Comparison of ENCODE assay signal across 8 cellular contexts in genomic region chr19:50461066-50461875, GRCh38. TPM values are rescaled to one million over a fixed set of nuclear protein-coding genes. Genes with fewer than 3 reads are reported as not detected.
DNase-seq lines count a peak whose midpoint lies in the region; FAIRE-seq and TF ChIP-seq lines count a peak whose summit lies in the region.

No MANE protein-coding gene starts in this region.

- peak in 2 of 3 experiments; percentile 55 to 62 for TF ChIP-seq CTCF in vagina (IDR thresholded peaks at IDR 0.05)

- no peak for TF ChIP-seq POLR2A in vagina (IDR thresholded peaks at IDR 0.05)

- no peaks in the 10 kb centered on the region for H3K36me3 ChIP-seq in vagina

- FAIRE-seq in RCC 7860 (lab: Jason Lieb, UNC): no peak
- FAIRE-seq in frontal cortex (lab: Jason Lieb, UNC): no peak

- no peak overlapping the region for H3K27ac ChIP-seq in vagina

- no peaks in the 10 kb centered on the region for H3K9me3 ChIP-seq in vagina

- H3K4me1 ChIP-seq in vagina: no peaks in the 10 kb centered on the region

- DNase-seq in NCI-H1417 (lab: John Stamatoyannopoulos, UW) (peak; percentile 54 to 87 (median 71)), NCI-H1417 treated with DMSO at 0.1 percent for 48 hours (lab: John Stamatoyannopoulos, UW) (no peak), RCC 7860 (ENCODE audit: low spot score) (peak; percentile 59), frontal cortex (ENCODE audit: low spot score in 2 of 2) (peak; percentile 84 to 89), posterior cingulate gyrus (peak in 9 of 10 donors; percentile 43 to 93 (median 58)), vagina (ENCODE audit: extremely low spot score in 2 of 2) (no peak)
- DNase-seq in Jurkat, Clone E6-1 (ENCODE audit: low read depth, low spot score): peak; percentile 43
- DNase-seq in activated effector memory CD4-positive, alpha-beta T cell treated with Interleukin-2 at 50 U/mL for 16 hours: peak; percentile 25

- H3K27me3 ChIP-seq in vagina: no peaks in the 10 kb centered on the region

- intact Hi-C loops in posterior cingulate gyrus (cut with DNase I): loop anchor here (1.0 kb wide), 1 partner anchor 93 kb away; no protein-coding TSS in a partner anchor
- intact Hi-C loops in vagina (cut with DNase I): no loop called here

- no peak overlapping the region for H3K4me3 ChIP-seq in Jurkat, Clone E6-1 (ENCODE audit: low read length)
- H3K4me3 ChIP-seq in vagina: no peak overlapping the region

RNA-seq across cellular contexts. Expression of gene EMC10, which starts 15.0 kb away (rescaled TPM):
- 56.6 TPM for polyA plus RNA-seq in Jurkat, Clone E6-1 (2012; ENCODE audit: insufficient read depth, insufficient read length)
- total RNA-seq in frontal cortex: 53.4 TPM
- 33.1 TPM for total RNA-seq in vagina

RNA-seq across cellular contexts. Expression of gene GARIN5A, which starts 15.4 kb away (rescaled TPM):
- 1.1 TPM for polyA plus RNA-seq in Jurkat, Clone E6-1 (2012; ENCODE audit: insufficient read depth, insufficient read length)
- total RNA-seq in frontal cortex (2.0 TPM), vagina (not detected)

RNA-seq across cellular contexts. Expression of gene MYBPC2, which starts 28.6 kb away (rescaled TPM):
- not detected for polyA plus RNA-seq in Jurkat, Clone E6-1 (2012; ENCODE audit: insufficient read depth, insufficient read length)
- total RNA-seq in frontal cortex (not detected), vagina (not detected)

RNA-seq across cellular contexts. Expression of gene SPIB, which starts 42.5 kb away (rescaled TPM):
- 2.4 TPM for polyA plus RNA-seq in Jurkat, Clone E6-1 (2012; ENCODE audit: insufficient read depth, insufficient read length)
- under 0.01 TPM for total RNA-seq in frontal cortex
- total RNA-seq in vagina: not detected

RNA-seq across cellular contexts. Expression of gene JOSD2, which starts 49.7 kb away (rescaled TPM):
- 33.1 TPM for polyA plus RNA-seq in Jurkat, Clone E6-1 (2012; ENCODE audit: insufficient read depth, insufficient read length)
- total RNA-seq in frontal cortex (6.9 TPM), vagina (60.9 TPM)

Comparison
In these comparisons a context has a peak if more than half of its experiments do, and no peak if none do; other contexts are left out.
1. DNase-seq: peak in NCI-H1417 (3 of 3), Jurkat, Clone E6-1 (single experiment), RCC 7860 (single experiment), activated effector memory CD4-positive, alpha-beta T cell treated with Interleukin-2 at 50 U/mL for 16 hours (single experiment), frontal cortex (2 of 2) and posterior cingulate gyrus (9 of 10); none in NCI-H1417 treated with DMSO at 0.1 percent for 48 hours (single experiment) and vagina (0 of 2).